In genomic region chr6:80214436-80215022, GRCh38 we compare ENCODE assay signal across 8 cellular contexts.
DNase-seq lines count a peak whose midpoint lies in the region; ATAC-seq, FAIRE-seq and TF ChIP-seq lines count a peak whose summit lies in the region.

No MANE protein-coding gene starts in this region.

- H3K4me3 ChIP-seq in WERI-Rb-1 (ENCODE audit: low read depth, low read length), result no peak overlapping the region

- no peaks in the 10 kb centered on the region for H3K36me3 ChIP-seq in WERI-Rb-1

- H3K27me3 ChIP-seq in WERI-Rb-1 (ENCODE audit: insufficient read depth, low read depth, severe bottlenecking), result no peaks in the 10 kb centered on the region

- no peak for DNase-seq in D721Med (ENCODE audit: insufficient read length, low spot score)
- DNase-seq in NCI-H2171 treated with DMSO at 0.1 percent for 48 hours (lab: John Stamatoyannopoulos, UW), result peak; percentile 71
- DNase-seq in WERI-Rb-1, result peak; percentile 23
- DNase-seq in glomerular endothelial cell (ENCODE audit: extremely low read depth, low read depth, low spot score), result peak; percentile 55
- DNase-seq in pulmonary artery endothelial cell (ENCODE audit: low read depth, low spot score), result peak; percentile 26
- no peak for DNase-seq in T-helper 9 cell

- FAIRE-seq in D721Med (lab: Jason Lieb, UNC), result no peak

- ATAC-seq in GM19324 (IDR thresholded peaks at IDR 0.05; ENCODE audit: low FRiP score, unreplicated experiment) (peak; percentile 80), HG03135 (IDR thresholded peaks at IDR 0.05; ENCODE audit: unreplicated experiment) (peak; percentile 87)

- no peak overlapping the region for H3K27ac ChIP-seq in WERI-Rb-1

- no peaks in the 10 kb centered on the region for H3K9me3 ChIP-seq in WERI-Rb-1 (ENCODE audit: severe bottlenecking)

- TF ChIP-seq CTCF in D721Med (IDR thresholded peaks at IDR 0.05; ENCODE audit: insufficient read depth, missing control alignments) (peak; percentile 79), WERI-Rb-1 (IDR thresholded peaks at IDR 0.05; ENCODE audit: low read depth, low read length) (peak; percentile 67)

Comparison
In these comparisons a context has a peak if more than half of its experiments do, and no peak if none do; other contexts are left out.
1. DNase-seq: peak in NCI-H2171 treated with DMSO at 0.1 percent for 48 hours (single experiment), WERI-Rb-1 (single experiment), glomerular endothelial cell (single experiment) and pulmonary artery endothelial cell (single experiment); none in D721Med (single experiment) and T-helper 9 cell (single experiment).